Comparison of ENCODE assay signal across 1 cellular context in genomic region chr2:173048901-173049661, GRCh38.
TF ChIP-seq lines count a peak whose summit lies in the region.

No MANE protein-coding gene starts in this region.

TF ChIP-seq in SK-N-SH treated with all-trans-retinoic acid at 6 μM for 48 hours, 23 proteins besides CTCF, POLR2A, EP300 and RAD21 (continued from another document):
- TF ChIP-seq ZFP3 (CRISPR knock-in tag; IDR thresholded peaks at IDR 0.05): no peak
- TF ChIP-seq ESRRG (CRISPR knock-in tag; IDR thresholded peaks at IDR 0.05): no peak
- TF ChIP-seq BACH2 (CRISPR knock-in tag; IDR thresholded peaks at IDR 0.05; ENCODE audit: borderline replicate concordance): no peak
- peak; percentile 67 for TF ChIP-seq ISL1 (CRISPR knock-in tag; IDR thresholded peaks at IDR 0.05)
- TF ChIP-seq ZNF8 (CRISPR knock-in tag; IDR thresholded peaks at IDR 0.05): no peak
- no peak for TF ChIP-seq CSRNP3 (CRISPR knock-in tag; IDR thresholded peaks at IDR 0.05)
- no peak for TF ChIP-seq TCF4 (CRISPR knock-in tag; IDR thresholded peaks at IDR 0.05; ENCODE audit: borderline replicate concordance)
